12 cellular contexts compared by ENCODE assay signal in genomic region chr17:40315206-40315605, GRCh38. TPM values are rescaled to one million over a fixed set of nuclear protein-coding genes. Genes with fewer than 3 reads are reported as not detected.
DNase-seq lines count a peak whose midpoint lies in the region; ATAC-seq and TF ChIP-seq lines count a peak whose summit lies in the region.
"Had no signal": no experiment of that assay in that cellular context is flagged by ENCODE, and none has a peak within 500 bp of the region (broad histone marks: within the 10 kb centered on the region; RNA-seq: fewer than 3 reads in every experiment).

No MANE protein-coding gene starts in this region.

- ATAC-seq in gastroesophageal sphincter (no peak), HG02981 (IDR thresholded peaks at IDR 0.05; ENCODE audit: unreplicated experiment) (no peak)

- BruUV-seq in Calu3 (replicated peaks; lab: Mats Ljungman, UMichigan), result no TSS peak

- H4K20me1 ChIP-seq in Karpas-422 (ENCODE audit: insufficient read depth, low read depth, low read length), result peaks cover 12% of the 10 kb centered on the region; the same call in 1 of the 2 replicates

- H3K4me1 ChIP-seq in gastroesophageal sphincter (peaks cover 15 to 95% (median 75%) of the 10 kb centered on the region in 3 donors), sigmoid colon (peaks cover 0 to 96% (median 91%) of the 10 kb centered on the region in 4 donors), Karpas-422 (ENCODE audit: low read length) (peaks cover 82% of the 10 kb centered on the region)

- H3K36me3 ChIP-seq in gastroesophageal sphincter (no peaks in the 10 kb centered on the region), sigmoid colon (no peaks in the 10 kb centered on the region), brain microvascular endothelial cell (replicated peaks) (no peaks in the 10 kb centered on the region), Karpas-422 (ENCODE audit: insufficient read depth, low read length) (no peaks in the 10 kb centered on the region)

- TF ChIP-seq EP300 in gastroesophageal sphincter (IDR thresholded peaks at IDR 0.05) (no peak), sigmoid colon (IDR thresholded peaks at IDR 0.05) (no peak)

- TF ChIP-seq POLR2A in gastroesophageal sphincter (IDR thresholded peaks at IDR 0.05) (no peak), sigmoid colon (IDR thresholded peaks at IDR 0.05) (no peak)

- H3K4me3 Mint-ChIP-seq in Calu3 (ENCODE audit: low read depth, unreplicated experiment), result peak overlapping the region; percentile 31
- H3K4me3 Mint-ChIP-seq: activated CD4-positive, alpha-beta T cell treated with anti-CD3 and anti-CD28 coated beads for 36 hours had no signal

- intact Hi-C loops in Calu3 (cut with micrococcal nuclease; ENCODE audit: unreplicated experiment) (no loop called here), sigmoid colon (cut with DNase I) (no loop called here)

- 84 to 89% methylated on average over 2 to 3 of the region's 3 CpGs for WGBS in gastroesophageal sphincter (ENCODE audit: low coverage in 1 of 2), 2 donors
- 91 to 92% methylated on average over 3 of the region's 3 CpGs for WGBS in sigmoid colon, 2 donors

- no peak overlapping the region for H2AFZ ChIP-seq in Karpas-422 (ENCODE audit: low read length)

- in situ Hi-C loops in brain microvascular endothelial cell (cut with HindIII; ENCODE audit: low pct_ligation_motif_present, low sequenced_read_pairs), result loop anchor here (25.0 kb wide), 1 partner anchor 222 kb away; no protein-coding TSS in a partner anchor

- no peaks in the 10 kb centered on the region for H3K9me2 ChIP-seq in Karpas-422 (replicated peaks; ENCODE audit: insufficient read depth, low read length)

- H3K4me1 Mint-ChIP-seq in Calu3 (ENCODE audit: low read depth, unreplicated experiment), result peaks cover 18% of the 10 kb centered on the region

- H3K27me3 ChIP-seq in gastroesophageal sphincter (no peaks in the 10 kb centered on the region), sigmoid colon (no peaks in the 10 kb centered on the region), brain microvascular endothelial cell (replicated peaks) (no peaks in the 10 kb centered on the region), Karpas-422 (ENCODE audit: low read length) (no peaks in the 10 kb centered on the region)

- no peak for TF ChIP-seq CTCF in Calu3 (IDR thresholded peaks at IDR 0.05; ENCODE audit: unreplicated experiment)
- TF ChIP-seq CTCF in RWPE1 (conservative IDR thresholded peaks at IDR 0.05; ENCODE audit: low read depth), result no peak
- no peak for TF ChIP-seq CTCF in gastroesophageal sphincter (IDR thresholded peaks at IDR 0.05)
- TF ChIP-seq CTCF in sigmoid colon (IDR thresholded peaks at IDR 0.05), result no peak
- no peak for TF ChIP-seq CTCF in brain microvascular endothelial cell (IDR thresholded peaks at IDR 0.05; ENCODE audit: low read depth, low read length, missing control alignments)

- no peaks in the 10 kb centered on the region for H3K27me3 Mint-ChIP-seq in Calu3 (ENCODE audit: unreplicated experiment)
- H3K27me3 Mint-ChIP-seq: activated CD4-positive, alpha-beta T cell treated with anti-CD3 and anti-CD28 coated beads for 36 hours had no signal

- H3K79me2 ChIP-seq in Karpas-422 (ENCODE audit: low read length), result peaks cover 17% of the 10 kb centered on the region

- H3K4me2 ChIP-seq in Karpas-422 (ENCODE audit: low read depth, low read length, poor library complexity, severe bottlenecking), result no peak overlapping the region

- H3K27ac ChIP-seq in RWPE1 (peak overlapping the region; percentile 99), gastroesophageal sphincter (peak overlapping the region in 3 of 4 donors; percentile 91 to 97 (median 91)), sigmoid colon (peak overlapping the region; percentile 93 to 98 (median 96)), brain microvascular endothelial cell (no peak overlapping the region), Karpas-422 (ENCODE audit: low read length) (no peak overlapping the region)

- CTCF ChIA-PET in Calu3 (lab: Charles Lee) (interaction anchor here (0.5 to 36.5 kb wide), 24 partner anchors 9 to 854 kb away, joined by 3 to 1520 read pairs (median 4); partner anchors contain the start of genes GJD3, NR1D1, RARA and TOP2A), RWPE1 (lab: Yijun Ruan, JAX) (no interaction called here)

- POLR2A ChIA-PET in RWPE1 (lab: Yijun Ruan, JAX; ENCODE audit: low non-redundant PET), result interaction anchor here (0.5 kb wide), 1 partner anchor 36 kb away, joined by 6 read pairs; no protein-coding TSS in a partner anchor

- DNase-seq in Calu3 (no peak), RWPE1 (ENCODE audit: low spot score) (no peak), sigmoid colon (no peak), brain microvascular endothelial cell (no peak), MV-4-11 (lab: John Stamatoyannopoulos, UW) (no peak), Karpas-422 (no peak)
- DNase-seq: cerebellar nuclear complex had no signal

- H3K36me3 Mint-ChIP-seq in Calu3 (ENCODE audit: insufficient read depth, unreplicated experiment), result peaks cover 82% of the 10 kb centered on the region

- H3K4me3 ChIP-seq in gastroesophageal sphincter (no peak overlapping the region), sigmoid colon (no peak overlapping the region), brain microvascular endothelial cell (ENCODE audit: low read depth, low read length) (no peak overlapping the region), Karpas-422 (ENCODE audit: low read length) (no peak overlapping the region)

- H3K9me3 ChIP-seq in gastroesophageal sphincter (no peaks in the 10 kb centered on the region), sigmoid colon (no peaks in the 10 kb centered on the region), Karpas-422 (ENCODE audit: low read length) (no peaks in the 10 kb centered on the region)

- peak overlapping the region; percentile 38 for H3K27ac Mint-ChIP-seq in Calu3 (ENCODE audit: unreplicated experiment)

- H3K9me3 Mint-ChIP-seq in Calu3 (ENCODE audit: low read depth, unreplicated experiment), result no peaks in the 10 kb centered on the region
- H3K9me3 Mint-ChIP-seq: activated T-helper 2 cell treated with anti-CD3 and anti-CD28 coated beads, Interferon-gamma antibody, Interleukin-2, Interleukin-4, amounts not matched to agents 10 μg/mL and 5 μg/mL and 100 μg/mL, durations not matched to agents 14 hours and 24 hours and 36 hours had no signal

- no peak overlapping the region for H3K9ac ChIP-seq in Karpas-422 (ENCODE audit: low read length)

RNA-seq across cellular contexts. Expression of gene RARA, which starts 6.2 kb away (rescaled TPM):
- total RNA-seq in Calu3 (2022) (150 and 170 TPM in 2 replicates), gastroesophageal sphincter (10 to 100 TPM; 18.5 to 41.8 (median 28.5) TPM), sigmoid colon (10 to 100 TPM; 15.8 to 27.3 (median 20.5) TPM)
- polyA plus RNA-seq in sigmoid colon, result 10 to 100 TPM; 26.4 to 29.6 (median 27.8) TPM
- 21.8 and 22.3 TPM in 2 replicates for total RNA-seq in Karpas-422 (2014; rRNA removed; shearing (Covaris generic); ENCODE audit: low replicate concordance)

RNA-seq across cellular contexts. Expression of gene CDC6, which starts 27.5 kb away (rescaled TPM):
- 567 and 645 TPM in 2 replicates for total RNA-seq in Calu3 (2022)
- 1 to 10 TPM in 2 of 4 donors, under 1 TPM in 1, not detected in 1; 0.54 to 2.2 (median 1.2) TPM for total RNA-seq in gastroesophageal sphincter
- total RNA-seq in sigmoid colon, result 1 to 10 TPM in 1 of 4 donors, under 1 TPM in 2, not detected in 1; 0.33 to 1.5 (median 0.83) TPM
- polyA plus RNA-seq in sigmoid colon, result 10 to 100 TPM in 1 of 3 donors, 1 to 10 TPM in 2; 2.4 to 10.9 (median 8.6) TPM
- 14.6 and 16.4 TPM in 2 replicates for total RNA-seq in Karpas-422 (2014; rRNA removed; shearing (Covaris generic); ENCODE audit: low replicate concordance)

RNA-seq across cellular contexts. Expression of gene GJD3, which starts 49.3 kb away (rescaled TPM):
- total RNA-seq in Calu3 (2022), result 0.44 and 0.71 TPM in 2 replicates
- total RNA-seq in gastroesophageal sphincter, result 1 to 10 TPM in 1 of 4 donors, not detected in 3; 2.5 TPM
- 1 to 10 TPM in 1 of 4 donors, under 1 TPM in 1, not detected in 2; 0.49 to 2.1 TPM for total RNA-seq in sigmoid colon
- under 1 TPM in 1 of 3 donors, not detected in 2; 0.64 TPM for polyA plus RNA-seq in sigmoid colon
- not detected in 2 replicates for total RNA-seq in Karpas-422 (2014; rRNA removed; shearing (Covaris generic); ENCODE audit: low replicate concordance)
- total RNA-seq: activated CD4-positive, alpha-beta T cell treated with anti-CD3 and anti-CD28 coated beads for 36 hours; G401 had no signal

Comparison
In these comparisons a context has a peak if more than half of its experiments do, and no peak if none do; other contexts are left out.
1. H3K27ac ChIP-seq: peak in RWPE1 (single experiment), gastroesophageal sphincter (3 of 4) and sigmoid colon (4 of 4); none in brain microvascular endothelial cell (single experiment) and Karpas-422 (single experiment).
2. RNA of gene CDC6, which starts 27.5 kb away (total RNA-seq): 567 to 645 TPM in Calu3; 14.6 to 16.4 TPM in Karpas-422, 0.54 to 2.2 TPM in gastroesophageal sphincter and 0.33 to 1.5 TPM in sigmoid colon; every median in the first group is over 10 times any median in the second.